In genomic region chr20:41086402-41087324, GRCh38 we compare ENCODE assay signal across 1 cellular context.
TF ChIP-seq lines count a peak whose summit lies in the region.

No MANE protein-coding gene starts in this region.

TF ChIP-seq in K562, 482 proteins besides CTCF, POLR2A, EP300 and RAD21 (continued from another document):
- TF ChIP-seq ZNF280A (IDR thresholded peaks at IDR 0.05; ENCODE audit: low read depth, partially characterized antibody) (no peak), ZSCAN29 (IDR thresholded peaks at IDR 0.05) (no peak), NR2F6 (CRISPR knock-in tag; IDR thresholded peaks at IDR 0.05) (no peak), FOXP1 (CRISPR knock-in tag; IDR thresholded peaks at IDR 0.05) (no peak)
